1 cellular context compared by ENCODE assay signal in the genomic region with DNA sequence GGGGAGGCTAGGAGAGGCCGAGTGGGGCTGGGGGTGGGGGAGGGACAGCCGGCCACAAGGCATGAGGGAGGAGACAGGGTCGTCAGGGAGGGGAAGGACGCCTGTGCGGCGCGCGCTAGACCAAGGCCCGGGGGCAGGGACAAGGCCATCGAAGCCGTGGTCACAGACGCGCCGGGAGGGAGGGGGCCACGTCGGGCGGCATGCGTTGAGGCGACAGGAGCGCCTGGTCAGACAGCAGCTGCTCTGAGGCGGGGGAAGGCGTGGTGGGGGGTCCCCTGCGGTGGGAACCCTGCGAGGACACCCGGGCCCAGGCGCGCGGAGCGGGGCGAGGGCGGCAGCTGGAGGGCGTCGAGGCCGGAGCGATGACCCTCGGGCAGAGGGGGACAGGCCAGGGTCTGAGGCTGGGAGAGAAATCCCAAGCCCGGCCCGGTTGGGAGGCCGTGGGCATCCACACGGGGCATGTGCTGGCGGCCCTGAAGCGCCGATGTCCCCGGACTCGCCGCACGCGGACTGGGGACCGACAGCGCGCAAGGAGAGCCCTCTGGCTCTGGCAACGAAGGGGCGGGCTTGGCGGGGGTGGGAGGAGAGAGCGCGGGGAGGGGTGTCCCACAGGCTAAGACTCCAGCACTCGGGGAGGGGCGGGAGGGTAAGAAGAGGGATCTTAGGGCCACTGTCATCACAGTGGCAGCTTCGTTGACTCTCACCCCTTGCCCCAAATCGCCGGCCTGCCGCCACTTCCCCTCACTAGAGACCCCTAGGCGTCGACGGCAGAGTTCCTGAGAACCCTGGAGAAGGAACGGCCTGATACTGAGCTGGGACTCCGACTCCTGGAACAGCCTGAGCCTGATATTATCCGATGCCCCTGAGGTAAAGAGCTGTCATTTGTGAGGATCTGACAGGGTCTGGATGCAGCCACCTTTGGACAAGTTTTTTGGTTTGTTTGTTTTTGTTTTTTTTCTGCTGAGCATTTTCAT.
TF ChIP-seq lines count a peak whose summit lies in the region.

No MANE protein-coding gene starts in this region.

TF ChIP-seq in HEK293T, 16 proteins besides CTCF, POLR2A, EP300 and RAD21 (continued from another document):
- TF ChIP-seq ZNF384 (IDR thresholded peaks at IDR 0.05): no peak
TF ChIP-seq in HEK293T: peak in this region for 0.
